ENCODE assay signal across 9 cellular contexts in the genomic region with DNA sequence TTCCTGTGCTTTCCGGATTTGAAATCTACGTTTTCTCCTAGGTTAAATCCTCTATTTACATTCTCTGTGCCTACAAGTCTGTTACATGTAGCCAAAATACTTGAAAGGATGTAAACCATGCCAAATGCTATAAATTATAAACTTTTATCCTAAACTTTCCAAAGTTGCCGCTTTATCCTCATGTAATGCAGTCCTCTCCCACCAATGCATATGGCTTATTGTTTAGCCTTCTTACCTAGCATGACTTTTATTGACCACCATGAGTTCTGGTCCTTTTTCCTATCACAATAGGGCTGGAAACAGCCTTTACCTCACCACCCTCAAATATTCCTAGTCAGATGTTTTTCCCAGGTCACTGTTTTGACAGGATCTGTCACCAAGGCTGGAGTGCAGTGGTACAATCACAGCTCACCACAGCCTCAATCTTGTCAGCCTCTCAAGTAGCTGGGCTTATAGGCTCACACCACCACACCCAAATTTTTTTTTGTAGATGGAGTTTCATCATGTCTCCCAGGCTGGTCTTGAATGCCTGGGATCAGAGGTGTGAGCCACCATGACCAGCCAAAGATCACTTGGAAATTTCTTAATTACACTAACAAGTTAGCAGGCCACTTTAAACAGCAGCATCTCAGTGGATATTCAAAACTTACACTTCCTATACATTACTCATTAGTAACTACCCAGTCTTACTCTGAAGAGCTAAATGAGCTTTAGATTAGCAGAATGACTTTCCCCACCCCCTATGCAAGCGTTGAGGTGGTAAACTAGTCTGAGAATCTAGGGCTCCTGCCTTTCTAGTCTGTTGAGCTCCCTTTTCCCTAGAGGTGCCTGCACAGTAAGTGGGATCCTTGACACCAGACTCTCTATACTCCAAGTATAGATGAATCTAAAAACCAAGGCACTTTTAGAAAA. TPM values are rescaled to one million over a fixed set of nuclear protein-coding genes. Genes with fewer than 3 reads are reported as not detected.
DNase-seq lines count a peak whose midpoint lies in the region; ATAC-seq, FAIRE-seq and TF ChIP-seq lines count a peak whose summit lies in the region.
"Had no signal": no experiment of that assay in that cellular context is flagged by ENCODE, and none has a peak within 500 bp of the region (broad histone marks: within the 10 kb centered on the region; RNA-seq: fewer than 3 reads in every experiment).

No MANE protein-coding gene starts in this region.

- TF ChIP-seq EP300 in A549 (IDR thresholded peaks at IDR 0.05) (no peak), K562 (IDR thresholded peaks at IDR 0.05; ENCODE audit: low read length) (no peak)

- peak in 1 of 2 experiments; percentile 42 for DNase-seq in A549 (ENCODE audit: low read depth in 1 of 2, low spot score in 1 of 2)
- peak; percentile 30 for DNase-seq in ELF-1 (ENCODE audit: low read depth, low spot score)
- peak; percentile 56 for DNase-seq in NCI-H69 (lab: John Stamatoyannopoulos, UW)
- peak in 1 of 4 experiments; percentile 51 for DNase-seq in K562 (ENCODE audit: extremely low read depth in 1 of 4, low spot score in 3 of 4)
- DNase-seq in mammary epithelial cell, result no peak
- no peak for DNase-seq in retina
- DNase-seq: NCI-H1092 treated with DMSO at 0.1 percent for 48 hours had no signal

- dilution Hi-C loops in mammary epithelial cell (cut with HindIII; ENCODE audit: low sequenced_read_pairs), result loop anchor here (5.0 kb wide), 3 partner anchors 60 to 90 kb away; a partner anchor contains a TSS

- POLR2A ChIA-PET in A549 (lab: Yijun Ruan, JAX), result no interaction called here
- POLR2A ChIA-PET in K562 (lab: Yijun Ruan, JAX), result interaction anchor here (0.6 to 2.4 kb wide), 23 partner anchors 8 to 504 kb away, joined by 3 to 23 read pairs (median 4); a partner anchor contains a TSS

- peaks cover 4% of the 10 kb centered on the region for H3K9me1 ChIP-seq in K562 (ENCODE audit: control insufficient read depth, insufficient read depth, low read length)

- H3K36me3 ChIP-seq in K562 (ENCODE audit: control insufficient read depth, insufficient read depth, low read length) (peaks cover 39% of the 10 kb centered on the region), mammary epithelial cell (ENCODE audit: insufficient read depth, low read length) (peaks cover 22% of the 10 kb centered on the region)

- no peaks in the 10 kb centered on the region for H3K27me3 ChIP-seq in K562 (ENCODE audit: control insufficient read depth in 2 of 2, insufficient read depth in 2 of 2, low read length in 2 of 2)
- H3K27me3 ChIP-seq in mammary epithelial cell (ENCODE audit: insufficient read depth, low read length), result no peaks in the 10 kb centered on the region

- no peak for FAIRE-seq in A549 (lab: Jason Lieb, UNC)
- FAIRE-seq in K562 (lab: Jason Lieb, UNC), result no peak

- TF ChIP-seq POLR2A in A549 (IDR thresholded peaks at IDR 0.05; ENCODE audit: low read length) (no peak), K562 (conservative IDR thresholded peaks at IDR 0.05) (peak; percentile 92)

- BruUV-seq in K562 (replicated peaks; lab: Mats Ljungman, UMichigan), result no TSS peak
- no TSS peak for BruUV-seq in mammary epithelial cell (replicated peaks; lab: Mats Ljungman, UMichigan)

- TF ChIP-seq RAD21 in A549 (conservative IDR thresholded peaks at IDR 0.05 in 1 of 2, IDR thresholded peaks at IDR 0.05 in 1 of 2) (no peak), K562 (CRISPR knock-in tag; conservative IDR thresholded peaks at IDR 0.05 in 1 of 2, IDR thresholded peaks at IDR 0.05 in 1 of 2) (no peak; a peak in 1 of 4 replicates)

- in situ Hi-C loops in K562 (cut with MboI), result no loop called here
- in situ Hi-C loops in mammary epithelial cell (cut with MboI; ENCODE audit: low sequenced_read_pairs in 2 of 2), result loop anchor here in 1 of 2 donors (5.0 kb wide), 1 partner anchor 65 kb away; a partner anchor contains a TSS

- ATAC-seq in A549, result no peak
- peak; percentile 13 for ATAC-seq in K562
- ATAC-seq in HG02798 (IDR thresholded peaks at IDR 0.05; ENCODE audit: poor library complexity, unreplicated experiment), result no peak
- ATAC-seq in HG03097 (IDR thresholded peaks at IDR 0.05; ENCODE audit: low FRiP score, unreplicated experiment), result no peak

- H3K27ac ChIP-seq in A549 (no peak overlapping the region), K562 (ENCODE audit: extremely low read depth, low read depth, low read length) (peak overlapping the region; percentile 41; the same call in 1 of the 3 replicates), mammary epithelial cell (ENCODE audit: insufficient read depth, low read depth, low read length) (no peak overlapping the region)

- H3K4me3 ChIP-seq in A549 (no peak overlapping the region), K562 (no peak overlapping the region), mammary epithelial cell (replicated peaks in 1 of 3; ENCODE audit: insufficient read depth in 1 of 3, low read depth in 2 of 3, low read length in 3 of 3) (no peak overlapping the region)

- intact Hi-C loops in K562 (cut with micrococcal nuclease), result no loop called here
- intact Hi-C loops in mammary epithelial cell (cut with micrococcal nuclease), result no loop called here

- H3K9me3 ChIP-seq in A549, result no peaks in the 10 kb centered on the region
- no peaks in the 10 kb centered on the region for H3K9me3 ChIP-seq in K562 (replicated peaks; ENCODE audit: control insufficient read depth, insufficient read depth, low read depth, low read length)
- H3K9me3 ChIP-seq in mammary epithelial cell (replicated peaks; ENCODE audit: insufficient read depth, low read length), result no peaks in the 10 kb centered on the region

- H4K20me1 ChIP-seq in K562 (replicated peaks; ENCODE audit: control insufficient read depth, insufficient read depth, low read length) (peaks cover 13% of the 10 kb centered on the region), mammary epithelial cell (ENCODE audit: insufficient read depth, low read length) (no peaks in the 10 kb centered on the region)

- H2AFZ ChIP-seq in K562 (ENCODE audit: low read depth, low read length) (no peak overlapping the region), mammary epithelial cell (ENCODE audit: low read depth, low read length) (no peak overlapping the region)

- CTCF ChIA-PET in A549 (lab: Yijun Ruan, JAX), result interaction anchor here (0.6 to 6.6 kb wide), 5 partner anchors 14 to 1037 kb away, joined by 3 to 87 read pairs (median 15); no protein-coding TSS in a partner anchor
- CTCF ChIA-PET in K562 (lab: Yijun Ruan, JAX; ENCODE audit: low intra/inter-chr PET ratio), result no interaction called here
- CTCF ChIA-PET in mammary epithelial cell (lab: Charles Lee; ENCODE audit: low non-redundant PET), result interaction anchor here (0.6 kb wide), 1 partner anchor 356 kb away, joined by 5 read pairs; no protein-coding TSS in a partner anchor

- H3K79me2 ChIP-seq in K562 (ENCODE audit: control insufficient read depth, insufficient read depth, low read length) (peaks cover 33% of the 10 kb centered on the region), mammary epithelial cell (ENCODE audit: insufficient read depth, low read length) (peaks cover 35% of the 10 kb centered on the region)

- H3K4me2 ChIP-seq in A549, result no peak overlapping the region
- H3K4me2 ChIP-seq in K562 (ENCODE audit: insufficient read depth, low read length), result no peak overlapping the region
- H3K4me2 ChIP-seq in mammary epithelial cell (ENCODE audit: insufficient read depth, low read depth, low read length), result no peak overlapping the region

- TF ChIP-seq CTCF in A549 (IDR thresholded peaks at IDR 0.05) (no peak), K562 (IDR thresholded peaks at IDR 0.05 in 2 of 3, conservative IDR thresholded peaks at IDR 0.05 in 1 of 3; ENCODE audit: insufficient read depth in 2 of 3, low read depth in 1 of 3, low read length in 3 of 3) (no peak), mammary epithelial cell (conservative IDR thresholded peaks at IDR 0.05 in 1 of 2, IDR thresholded peaks at IDR 0.05 in 1 of 2; ENCODE audit: extremely low read depth in 1 of 2, insufficient read depth in 1 of 2, low read depth in 1 of 2, low read length in 2 of 2) (no peak)

- peaks cover 18% of the 10 kb centered on the region for H3K4me1 ChIP-seq in A549
- H3K4me1 ChIP-seq in K562 (replicated peaks in 1 of 2; ENCODE audit: control insufficient read depth in 2 of 2, insufficient read depth in 2 of 2, low read length in 2 of 2), result peaks cover 13 to 23% of the 10 kb centered on the region in 2 experiments; a peak in 4 of 5 replicates
- peaks cover 12% of the 10 kb centered on the region for H3K4me1 ChIP-seq in mammary epithelial cell (ENCODE audit: insufficient read depth, low read length)

- 90% methylated on average over 4 of the region's 4 CpGs for WGBS in A549 (ENCODE audit: missing lambda C conversion rate)
- WGBS in K562 (ENCODE audit: insufficient coverage, low coverage, missing lambda C conversion rate), result 47% methylated on average over 4 of the region's 4 CpGs
- WGBS in mammary epithelial cell (ENCODE audit: low coverage, missing lambda C conversion rate), result 94% methylated on average over 4 of the region's 4 CpGs

- H3K9ac ChIP-seq in K562 (ENCODE audit: insufficient read depth in 1 of 2, low read depth in 2 of 2, low read length in 2 of 2), result no peak overlapping the region
- H3K9ac ChIP-seq in mammary epithelial cell (ENCODE audit: insufficient read depth, low read length), result no peak overlapping the region

RNA-seq across cellular contexts. Expression of a gene that starts 4.1 kb away (rescaled TPM):
- polyA plus RNA-seq in A549 (2011; rRNA removed), result 2,708 and 2,745 TPM in 2 replicates
- polyA plus RNA-seq in A549 (2012; cell fraction: cytosol; rRNA removed), result 5,875 and 6,626 TPM in 2 replicates
- 4,024 and 4,599 TPM in 2 replicates for polyA plus RNA-seq in A549 (2012; cell fraction: nucleus; rRNA removed)
- polyA plus RNA-seq in A549 (2017; fragmentation: RNase III; extraction: RNeasy Plus Mini Kit Qiagen cat#74134 plus additional on column Dnase treatment), result 2,367 to 2,820 TPM (median 2,590 TPM) in 3 replicates
- 2,915 and 3,348 TPM in 2 replicates for polyA minus RNA-seq in A549 (2011; rRNA and poly(A)+ RNA removed)
- total RNA-seq in K562 (2011; cell fraction: chromatin; rRNA removed; ENCODE audit: low replicate concordance), result 273 and 624 TPM in 2 replicates
- 655 and 684 TPM in 2 replicates for total RNA-seq in K562 (2011; cell fraction: nucleolus; rRNA removed)
- total RNA-seq in K562 (2011; cell fraction: nucleoplasm; rRNA removed), result 570 and 687 TPM in 2 replicates
- total RNA-seq in K562 (2014; rRNA removed), result 2,537 and 3,283 TPM in 2 replicates
- 1,855 and 2,189 TPM in 2 replicates for total RNA-seq in K562 (2014; rRNA removed; fragmentation: Illumina TruSeq; extraction: Trizol)
- 2,518 and 2,541 TPM in 2 replicates for total RNA-seq in K562 (2015; rRNA removed; fragmentation: Illumina TruSeq; extraction: Trizol)
- 2,355 and 2,486 TPM in 2 replicates for total RNA-seq in K562 (2021)
- polyA plus RNA-seq in K562 (2011; rRNA removed), result 4,368 and 5,240 TPM in 2 replicates
- 7,988 and 8,273 TPM in 2 replicates for polyA plus RNA-seq in K562 (2011; cell fraction: cytosol; rRNA removed)
- 1,151 and 1,577 TPM in 2 replicates for polyA plus RNA-seq in K562 (2011; cell fraction: nucleus; rRNA removed)
- polyA plus RNA-seq in K562 (2012), result 2,363 and 2,763 TPM in 2 replicates
- 4,050 and 4,598 TPM in 2 replicates for polyA plus RNA-seq in K562 (2014; fragmentation: Illumina TruSeq; extraction: Trizol)
- 1,000 to 10,000 TPM; 2,987 to 4,624 TPM for polyA plus RNA-seq in K562 (2014; fragmentation: Nextera tagmentation; extraction: Ambion mirVana)
- polyA plus RNA-seq in K562 (2014; rRNA removed), result 2,628 and 3,157 TPM in 2 replicates
- 3,490 and 4,253 TPM in 2 replicates for polyA minus RNA-seq in K562 (2011; rRNA and poly(A)+ RNA removed)
- polyA minus RNA-seq in K562 (2011; cell fraction: cytosol; rRNA and poly(A)+ RNA removed), result 1,607 and 1,713 TPM in 2 replicates
- polyA minus RNA-seq in K562 (2011; cell fraction: nucleus; rRNA and poly(A)+ RNA removed), result 401 and 714 TPM in 2 replicates
- 1,000 to 10,000 TPM in 1 of 2 donors, 100 to 1,000 TPM in 1; 591 to 1,181 TPM for total RNA-seq in mammary epithelial cell
- polyA plus RNA-seq in mammary epithelial cell, result 4,306 TPM
- polyA minus RNA-seq in mammary epithelial cell, result 2,687 TPM

RNA-seq across cellular contexts. Expression of a gene that starts 16.5 kb away (rescaled TPM):
- 25.1 and 35.7 TPM in 2 replicates for polyA plus RNA-seq in A549 (2011; rRNA removed)
- polyA plus RNA-seq in A549 (2012; cell fraction: cytosol; rRNA removed), result 22.0 and 24.7 TPM in 2 replicates
- polyA plus RNA-seq in A549 (2012; cell fraction: nucleus; rRNA removed), result 64.9 and 69.6 TPM in 2 replicates
- 12.9 to 20.0 TPM (median 16.7 TPM) in 3 replicates for polyA plus RNA-seq in A549 (2017; fragmentation: RNase III; extraction: RNeasy Plus Mini Kit Qiagen cat#74134 plus additional on column Dnase treatment)
- 51.5 and 62.8 TPM in 2 replicates for polyA minus RNA-seq in A549 (2011; rRNA and poly(A)+ RNA removed)
- total RNA-seq in K562 (2011; cell fraction: chromatin; rRNA removed; ENCODE audit: low replicate concordance), result 216 and 486 TPM in 2 replicates
- total RNA-seq in K562 (2011; cell fraction: nucleolus; rRNA removed), result 269 and 303 TPM in 2 replicates
- total RNA-seq in K562 (2011; cell fraction: nucleoplasm; rRNA removed), result 288 and 295 TPM in 2 replicates
- 31.6 and 32.1 TPM in 2 replicates for total RNA-seq in K562 (2014; rRNA removed)
- total RNA-seq in K562 (2014; rRNA removed; fragmentation: Illumina TruSeq; extraction: Trizol), result 25.7 and 26.3 TPM in 2 replicates
- 26.9 and 27.8 TPM in 2 replicates for total RNA-seq in K562 (2015; rRNA removed; fragmentation: Illumina TruSeq; extraction: Trizol)
- 49.5 and 52.8 TPM in 2 replicates for total RNA-seq in K562 (2021)
- 57.0 and 99.6 TPM in 2 replicates for polyA plus RNA-seq in K562 (2011; rRNA removed)
- polyA plus RNA-seq in K562 (2011; cell fraction: cytosol; rRNA removed), result 46.3 and 55.0 TPM in 2 replicates
- 401 and 500 TPM in 2 replicates for polyA plus RNA-seq in K562 (2011; cell fraction: nucleus; rRNA removed)
- polyA plus RNA-seq in K562 (2012), result 40.7 and 72.9 TPM in 2 replicates
- 45.4 and 54.3 TPM in 2 replicates for polyA plus RNA-seq in K562 (2014; fragmentation: Illumina TruSeq; extraction: Trizol)
- polyA plus RNA-seq in K562 (2014; fragmentation: Nextera tagmentation; extraction: Ambion mirVana), result 1 to 10 TPM; 2.5 to 5.3 TPM
- 31.1 and 40.4 TPM in 2 replicates for polyA plus RNA-seq in K562 (2014; rRNA removed)
- polyA minus RNA-seq in K562 (2011; rRNA and poly(A)+ RNA removed), result 53.8 and 60.1 TPM in 2 replicates
- polyA minus RNA-seq in K562 (2011; cell fraction: cytosol; rRNA and poly(A)+ RNA removed), result 26.1 and 27.5 TPM in 2 replicates
- polyA minus RNA-seq in K562 (2011; cell fraction: nucleus; rRNA and poly(A)+ RNA removed), result 89.8 and 168 TPM in 2 replicates
- total RNA-seq in mammary epithelial cell, result 10 to 100 TPM; 22.8 to 24.2 TPM
- 11.1 TPM for polyA plus RNA-seq in mammary epithelial cell
- 3.6 TPM for polyA minus RNA-seq in mammary epithelial cell

RNA-seq across cellular contexts. Expression of a gene that starts 32.5 kb away (rescaled TPM):
- polyA plus RNA-seq in A549 (2011; rRNA removed), result not detected in 2 replicates
- polyA plus RNA-seq in A549 (2012; cell fraction: cytosol; rRNA removed), result 0.03 TPM in 1 of 2 replicates, not detected in the other
- 0.06 and 0.12 TPM in 2 replicates for polyA plus RNA-seq in A549 (2012; cell fraction: nucleus; rRNA removed)
- not detected in 3 replicates for polyA plus RNA-seq in A549 (2017; fragmentation: RNase III; extraction: RNeasy Plus Mini Kit Qiagen cat#74134 plus additional on column Dnase treatment)
- not detected in 2 replicates for polyA minus RNA-seq in A549 (2011; rRNA and poly(A)+ RNA removed)
- total RNA-seq in K562 (2011; cell fraction: chromatin; rRNA removed; ENCODE audit: low replicate concordance), result 2.7 and 5.1 TPM in 2 replicates
- 2.7 and 3.2 TPM in 2 replicates for total RNA-seq in K562 (2011; cell fraction: nucleolus; rRNA removed)
- 2.7 and 3.6 TPM in 2 replicates for total RNA-seq in K562 (2011; cell fraction: nucleoplasm; rRNA removed)
- 1.7 and 2.6 TPM in 2 replicates for total RNA-seq in K562 (2014; rRNA removed)
- 0.40 and 0.45 TPM in 2 replicates for total RNA-seq in K562 (2014; rRNA removed; fragmentation: Illumina TruSeq; extraction: Trizol)
- total RNA-seq in K562 (2015; rRNA removed; fragmentation: Illumina TruSeq; extraction: Trizol), result 1.1 and 1.2 TPM in 2 replicates
- 2.2 and 2.3 TPM in 2 replicates for total RNA-seq in K562 (2021)
- 0.29 and 2.4 TPM in 2 replicates for polyA plus RNA-seq in K562 (2011; rRNA removed)
- polyA plus RNA-seq in K562 (2011; cell fraction: cytosol; rRNA removed), result 1.1 and 2.6 TPM in 2 replicates
- 1.0 and 4.5 TPM in 2 replicates for polyA plus RNA-seq in K562 (2011; cell fraction: nucleus; rRNA removed)
- 1.8 and 1.9 TPM in 2 replicates for polyA plus RNA-seq in K562 (2012)
- 0.54 and 0.60 TPM in 2 replicates for polyA plus RNA-seq in K562 (2014; fragmentation: Illumina TruSeq; extraction: Trizol)
- under 1 TPM; 0.07 to 0.11 TPM for polyA plus RNA-seq in K562 (2014; fragmentation: Nextera tagmentation; extraction: Ambion mirVana)
- polyA plus RNA-seq in K562 (2014; rRNA removed), result 1.8 and 2.4 TPM in 2 replicates
- polyA minus RNA-seq in K562 (2011; rRNA and poly(A)+ RNA removed), result 0.53 and 1.9 TPM in 2 replicates
- polyA minus RNA-seq in K562 (2011; cell fraction: cytosol; rRNA and poly(A)+ RNA removed), result 0.86 and 4.6 TPM in 2 replicates
- polyA minus RNA-seq in K562 (2011; cell fraction: nucleus; rRNA and poly(A)+ RNA removed), result 1.1 and 6.0 TPM in 2 replicates
- total RNA-seq in mammary epithelial cell, result under 1 TPM in 1 of 2 donors, not detected in 1; under 0.01 TPM
- not detected for polyA plus RNA-seq in mammary epithelial cell
- not detected for polyA minus RNA-seq in mammary epithelial cell

RNA-seq across cellular contexts. Expression of a gene that starts 57.3 kb away (rescaled TPM):
- 4.0 TPM in 2 replicates for polyA plus RNA-seq in A549 (2011; rRNA removed)
- polyA plus RNA-seq in A549 (2012; cell fraction: cytosol; rRNA removed), result 3.6 and 4.9 TPM in 2 replicates
- 3.9 TPM in 2 replicates for polyA plus RNA-seq in A549 (2012; cell fraction: nucleus; rRNA removed)
- polyA plus RNA-seq in A549 (2017; fragmentation: RNase III; extraction: RNeasy Plus Mini Kit Qiagen cat#74134 plus additional on column Dnase treatment), result 1.8 to 2.4 TPM (median 2.1 TPM) in 3 replicates
- 3.8 and 4.9 TPM in 2 replicates for polyA minus RNA-seq in A549 (2011; rRNA and poly(A)+ RNA removed)
- total RNA-seq in K562 (2011; cell fraction: chromatin; rRNA removed; ENCODE audit: low replicate concordance), result 4.6 and 10.2 TPM in 2 replicates
- total RNA-seq in K562 (2011; cell fraction: nucleolus; rRNA removed), result 9.2 and 10.9 TPM in 2 replicates
- total RNA-seq in K562 (2011; cell fraction: nucleoplasm; rRNA removed), result 6.1 and 7.3 TPM in 2 replicates
- 6.8 and 7.2 TPM in 2 replicates for total RNA-seq in K562 (2014; rRNA removed)
- 8.2 and 8.5 TPM in 2 replicates for total RNA-seq in K562 (2014; rRNA removed; fragmentation: Illumina TruSeq; extraction: Trizol)
- 4.0 and 4.3 TPM in 2 replicates for total RNA-seq in K562 (2015; rRNA removed; fragmentation: Illumina TruSeq; extraction: Trizol)
- 7.7 and 8.8 TPM in 2 replicates for total RNA-seq in K562 (2021)
- polyA plus RNA-seq in K562 (2011; rRNA removed), result 8.1 and 10.4 TPM in 2 replicates
- polyA plus RNA-seq in K562 (2011; cell fraction: cytosol; rRNA removed), result 9.1 and 11.5 TPM in 2 replicates
- polyA plus RNA-seq in K562 (2011; cell fraction: nucleus; rRNA removed), result 13.8 and 23.9 TPM in 2 replicates
- 5.5 and 12.1 TPM in 2 replicates for polyA plus RNA-seq in K562 (2012)
- 7.0 and 9.7 TPM in 2 replicates for polyA plus RNA-seq in K562 (2014; fragmentation: Illumina TruSeq; extraction: Trizol)
- polyA plus RNA-seq in K562 (2014; fragmentation: Nextera tagmentation; extraction: Ambion mirVana), result 10 to 100 TPM; 27.4 to 36.1 TPM
- 10.0 and 14.4 TPM in 2 replicates for polyA plus RNA-seq in K562 (2014; rRNA removed)
- polyA minus RNA-seq in K562 (2011; rRNA and poly(A)+ RNA removed), result 5.4 and 5.5 TPM in 2 replicates
- 3.2 and 3.9 TPM in 2 replicates for polyA minus RNA-seq in K562 (2011; cell fraction: cytosol; rRNA and poly(A)+ RNA removed)
- 2.3 and 4.0 TPM in 2 replicates for polyA minus RNA-seq in K562 (2011; cell fraction: nucleus; rRNA and poly(A)+ RNA removed)
- total RNA-seq in mammary epithelial cell, result 1 to 10 TPM; 1.0 to 2.3 TPM
- polyA plus RNA-seq in mammary epithelial cell, result 1.9 TPM
- polyA minus RNA-seq in mammary epithelial cell, result not detected

Comparison
In these comparisons a context has a peak if more than half of its experiments do, and no peak if none do; other contexts are left out.
1. DNase-seq: peak in ELF-1 (single experiment) and NCI-H69 (single experiment); none in mammary epithelial cell (single experiment) and retina (single experiment).